26 cellular contexts compared by ENCODE assay signal in the genomic region with DNA sequence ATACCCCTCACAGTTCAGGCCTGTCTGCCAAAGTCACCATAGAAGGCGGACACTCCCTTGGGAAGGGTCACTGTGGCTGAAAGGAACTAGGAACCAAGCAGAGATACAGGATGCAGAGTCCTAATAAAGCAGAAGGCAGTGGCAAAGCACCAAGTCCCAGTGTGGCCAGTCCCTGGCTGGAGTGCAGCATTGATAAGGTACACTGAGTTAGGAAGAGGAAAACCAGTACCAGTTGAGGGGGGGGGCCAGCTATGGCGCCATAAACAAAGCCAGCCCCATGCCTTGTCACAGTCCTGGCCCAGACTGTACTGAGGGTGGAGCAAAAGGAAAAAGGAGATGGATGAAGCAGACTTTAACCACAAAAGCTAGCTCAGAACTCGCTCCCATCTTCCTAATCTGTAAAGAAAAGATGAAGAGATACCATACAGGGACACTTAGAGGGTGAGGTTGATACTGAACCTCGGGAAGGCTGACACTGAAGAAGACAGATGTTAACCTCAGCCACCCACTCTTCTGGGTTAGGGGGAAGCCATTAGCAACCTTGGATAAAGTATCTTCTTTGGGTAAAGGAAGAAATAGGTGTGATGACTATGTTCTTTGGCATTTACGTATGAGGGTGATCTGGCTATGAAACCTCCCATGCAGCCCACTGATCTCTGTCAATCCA. TPM values are rescaled to one million over a fixed set of nuclear protein-coding genes. Genes with fewer than 3 reads are reported as not detected.
A peak's percentile ranks its signal among the peaks of the same experiment; 100 is the strongest.
DNase-seq lines count a peak whose midpoint lies in the region; ATAC-seq and TF ChIP-seq lines count a peak whose summit lies in the region.
"Had no signal": no experiment of that assay in that cellular context is flagged by ENCODE, and none has a peak within 500 bp of the region (broad histone marks: within the 10 kb centered on the region; RNA-seq: fewer than 3 reads in every experiment).

No MANE protein-coding gene starts in this region.

- no peak overlapping the region for H3K9ac ChIP-seq in endodermal cell (ENCODE audit: extremely low read depth, low read length, poor library complexity, severe bottlenecking)

- TF ChIP-seq EP300 in sigmoid colon (IDR thresholded peaks at IDR 0.05), result no peak

- H3K9me3 Mint-ChIP-seq in endodermal cell, result no peaks in the 10 kb centered on the region
- H3K9me3 Mint-ChIP-seq: activated naive CD4-positive, alpha-beta T cell treated with anti-CD3 and anti-CD28 coated beads, Interleukin-2, amount 10 ng/mL, durations not matched to agents 7 days and 5 days; activated T-helper 1 cell treated with anti-CD3 and anti-CD28 coated beads, Interleukin-12 subunit alpha, Interleukin-12 subunit beta, Interleukin-2, Interleukin-4 antibody, amounts not matched to agents 30 ng/mL and 10 ng/mL and 1 ng/mL, durations not matched to agents 14 hours and 24 hours and 36 hours; naive B cell had no signal

- no peaks in the 10 kb centered on the region for H3K27me3 Mint-ChIP-seq in endodermal cell (ENCODE audit: insufficient read depth)
- H3K27me3 Mint-ChIP-seq: activated naive CD4-positive, alpha-beta T cell treated with anti-CD3 and anti-CD28 coated beads, Interleukin-2, amount 10 ng/mL, durations not matched to agents 7 days and 5 days; IgD-negative memory B cell; naive B cell had no signal

- 93 to 97% methylated on average over 5 of the region's 5 CpGs for WGBS in endodermal cell (ENCODE audit: insufficient coverage in 1 of 2, insufficient read length in 1 of 2), 2 experiments
- 87 to 90% methylated on average over 5 of the region's 5 CpGs for WGBS in sigmoid colon, 2 donors

- TF ChIP-seq POLR2A in sigmoid colon (IDR thresholded peaks at IDR 0.05), result no peak

- H3K36me3 Mint-ChIP-seq in endodermal cell (ENCODE audit: low read depth), result peaks cover 8% of the 10 kb centered on the region

- H3K4me3 ChIP-seq in endodermal cell (ENCODE audit: low read length) (no peak overlapping the region), sigmoid colon (no peak overlapping the region)
- H3K4me3 ChIP-seq: right lobe of liver, stomach, tibial artery had no signal

- no peak for TF ChIP-seq CTCF in C4-2B (conservative IDR thresholded peaks at IDR 0.05)
- no peak for TF ChIP-seq CTCF in endodermal cell (conservative IDR thresholded peaks at IDR 0.05)
- TF ChIP-seq CTCF in sigmoid colon (IDR thresholded peaks at IDR 0.05), result no peak

- DNase-seq in M059J (ENCODE audit: low read depth) (peak; percentile 21), endodermal cell (no peak), left lobe of liver (ENCODE audit: low spot score) (no peak), AML-193 (lab: John Stamatoyannopoulos, UW) (no peak), sigmoid colon (no peak)
- no peak for DNase-seq in activated CD8-positive, alpha-beta memory T cell treated with anti-CD3 and anti-CD28 coated beads, Interleukin-2, amount 50 U/mL, for 48 hours
- DNase-seq: ACHN; activated CD4-positive, alpha-beta T cell treated with anti-CD3 and anti-CD28 coated beads, Interleukin-2, amount 50 U/mL, for 48 hours; activated naive CD4-positive, alpha-beta T cell treated with anti-CD3 and anti-CD28 coated beads, Interleukin-2, amount 10 ng/mL, durations not matched to agents 7 days and 5 days; amygdala; COR-L47; midbrain; naive B cell; NCI-H1092; NCI-H187; NCI-H2171; stimulated activated CD8-positive, alpha-beta memory T cell treated with anti-CD3 and anti-CD28 coated beads, Interleukin-4, amount 100 ng/mL, for 48 hours; stomach; tibial artery had no signal

- H3K27ac Mint-ChIP-seq in endodermal cell, result peak overlapping the region; percentile 20
- H3K27ac Mint-ChIP-seq: activated naive CD4-positive, alpha-beta T cell treated with anti-CD3 and anti-CD28 coated beads, Interleukin-2, amount 10 ng/mL, durations not matched to agents 7 days and 5 days; activated T-helper 1 cell treated with anti-CD3 and anti-CD28 coated beads, Interleukin-12 subunit alpha, Interleukin-12 subunit beta, Interleukin-2, Interleukin-4 antibody, amounts not matched to agents 30 ng/mL and 10 ng/mL and 1 ng/mL, durations not matched to agents 14 hours and 24 hours and 36 hours; IgD-negative memory B cell had no signal

- H3K27ac ChIP-seq in C4-2B, result peak overlapping the region; percentile 68
- no peak overlapping the region for H3K27ac ChIP-seq in endodermal cell (ENCODE audit: low read depth, low read length)
- no peak overlapping the region for H3K27ac ChIP-seq in sigmoid colon
- H3K27ac ChIP-seq: neutrophil, tibial artery had no signal

- H3K27me3 ChIP-seq in endodermal cell (ENCODE audit: control insufficient read depth, insufficient read depth, low read length, poor library complexity, severe bottlenecking) (no peaks in the 10 kb centered on the region), sigmoid colon (no peaks in the 10 kb centered on the region)
- H3K27me3 ChIP-seq: neutrophil, right lobe of liver, stomach, tibial artery had no signal

- no peak overlapping the region for H3K4me3 Mint-ChIP-seq in endodermal cell
- H3K4me3 Mint-ChIP-seq: activated naive CD4-positive, alpha-beta T cell treated with anti-CD3 and anti-CD28 coated beads, Interleukin-2, amount 10 ng/mL, durations not matched to agents 7 days and 5 days; activated T-helper 1 cell treated with anti-CD3 and anti-CD28 coated beads, Interleukin-12 subunit alpha, Interleukin-12 subunit beta, Interleukin-2, Interleukin-4 antibody, amounts not matched to agents 30 ng/mL and 10 ng/mL and 1 ng/mL, durations not matched to agents 14 hours and 24 hours and 36 hours had no signal

- H3K9me3 ChIP-seq in endodermal cell (ENCODE audit: control insufficient read depth, low read length) (peaks cover 4% of the 10 kb centered on the region), sigmoid colon (no peaks in the 10 kb centered on the region)
- H3K9me3 ChIP-seq: neutrophil, right lobe of liver, stomach, tibial artery had no signal

- ATAC-seq in left lobe of liver (peak; percentile 57), HG02763 (IDR thresholded peaks at IDR 0.05; ENCODE audit: unreplicated experiment) (no peak)
- ATAC-seq: HCT116 had no signal

- intact Hi-C loops in sigmoid colon (cut with DNase I), result no loop called here

- H3K36me3 ChIP-seq in endodermal cell (ENCODE audit: control insufficient read depth, insufficient read depth, low read length) (peaks cover 17% of the 10 kb centered on the region), sigmoid colon (no peaks in the 10 kb centered on the region)
- H3K36me3 ChIP-seq: neutrophil, right lobe of liver, stomach, tibial artery had no signal

- peaks cover 10% of the 10 kb centered on the region for H3K4me1 Mint-ChIP-seq in endodermal cell

- H3K4me1 ChIP-seq in endodermal cell (ENCODE audit: control insufficient read depth, insufficient read depth, low read length) (no peaks in the 10 kb centered on the region), sigmoid colon (peaks cover 0 to 8% (median 2%) of the 10 kb centered on the region in 4 donors)

RNA-seq across cellular contexts. Expression of a gene that starts 7.8 kb away (rescaled TPM):
- 99.0 and 130 TPM in 2 replicates for total RNA-seq in M059J (2014; rRNA removed; shearing (Covaris generic))
- total RNA-seq in endodermal cell (10 to 100 TPM; 48.2 to 52.7 TPM), left lobe of liver (25.0 TPM), sigmoid colon (10 to 100 TPM; 18.9 to 39.6 (median 34.9) TPM)
- polyA plus RNA-seq in endodermal cell (2013, experiment 1 of 2), result 34.8 TPM
- polyA plus RNA-seq in endodermal cell (2013, experiment 2 of 2), result 35.4 TPM
- polyA plus RNA-seq in sigmoid colon, result 10 to 100 TPM; 27.0 to 49.0 (median 35.7) TPM

RNA-seq across cellular contexts. Expression of a gene that starts 24.6 kb away (rescaled TPM):
- 31.5 and 41.3 TPM in 2 replicates for total RNA-seq in M059J (2014; rRNA removed; shearing (Covaris generic))
- total RNA-seq in endodermal cell, result 10 to 100 TPM; 40.2 to 48.6 TPM
- polyA plus RNA-seq in endodermal cell (2013, experiment 1 of 2), result 26.7 TPM
- 30.4 TPM for polyA plus RNA-seq in endodermal cell (2013, experiment 2 of 2)
- total RNA-seq in left lobe of liver, result 0.58 TPM
- total RNA-seq in sigmoid colon, result 1 to 10 TPM in 1 of 4 donors, under 1 TPM in 3; 0.28 to 1.4 (median 0.50) TPM
- 1 to 10 TPM; 1.2 to 7.6 (median 4.2) TPM for polyA plus RNA-seq in sigmoid colon

Comparison
In these comparisons a context has a peak if more than half of its experiments do, and no peak if none do; other contexts are left out.
1. RNA of a gene that starts 24.6 kb away (total RNA-seq): 40.2 to 48.6 TPM in endodermal cell and 31.5 to 41.3 TPM in M059J; 0.28 to 1.4 TPM in sigmoid colon and 0.58 TPM in left lobe of liver (single experiment); every median in the first group is over 10 times any median in the second.